17 cellular contexts compared by ENCODE assay signal in the genomic region with DNA sequence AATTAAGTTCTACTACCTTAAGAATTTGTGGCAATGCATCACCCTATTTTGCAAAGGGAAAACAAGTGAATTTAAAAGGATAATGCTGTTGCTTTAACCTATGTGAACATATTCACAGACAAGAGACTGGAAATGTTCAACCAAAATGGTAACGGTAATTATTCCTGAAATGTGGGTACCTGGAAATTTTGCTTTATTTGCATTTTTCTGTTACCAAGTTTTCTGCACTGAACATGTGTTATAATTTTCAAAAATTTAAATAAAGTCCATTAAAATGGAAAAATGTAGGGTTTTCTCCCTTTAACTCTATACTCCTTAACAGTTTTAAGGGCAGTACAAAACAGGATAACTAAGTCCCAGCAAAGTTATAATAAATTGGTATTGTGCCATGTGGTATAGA.
A peak's percentile ranks its signal among the peaks of the same experiment; 100 is the strongest.
DNase-seq lines count a peak whose midpoint lies in the region; ATAC-seq and TF ChIP-seq lines count a peak whose summit lies in the region.
"Had no signal": no experiment of that assay in that cellular context is flagged by ENCODE, and none has a peak within 500 bp of the region (broad histone marks: within the 10 kb centered on the region; RNA-seq: fewer than 3 reads in every experiment).

No MANE protein-coding gene starts in this region.

- no peaks in the 10 kb centered on the region for H3K27me3 ChIP-seq in HUES48 (ENCODE audit: control insufficient read depth, insufficient read depth, low read length)

- ATAC-seq in HG03565 (IDR thresholded peaks at IDR 0.05; ENCODE audit: unreplicated experiment) = no peak

- peaks cover 3% of the 10 kb centered on the region for H3K36me3 Mint-ChIP-seq in nephron (ENCODE audit: low read depth)
- no peaks in the 10 kb centered on the region for H3K36me3 Mint-ChIP-seq in activated naive CD4-positive, alpha-beta T cell treated with anti-CD3 and anti-CD28 coated beads, Interleukin-2, amount 10 ng/mL, durations not matched to agents 7 days and 5 days

- H3K4me3 ChIP-seq in HUES48 (ENCODE audit: low read depth, low read length) = no peak overlapping the region

- H3K9me3 ChIP-seq in HUES48 (ENCODE audit: control insufficient read depth, insufficient read depth, low read length) = no peaks in the 10 kb centered on the region

- peak overlapping the region; percentile 53; the same call in 1 of the 2 replicates for H3K27ac ChIP-seq in 22Rv1
- peak overlapping the region; percentile 17 for H3K27ac ChIP-seq in HUES48 (ENCODE audit: low read depth, low read length)
- peak overlapping the region; percentile 66 for H3K27ac ChIP-seq in VCaP
- H3K27ac ChIP-seq: RWPE1 had no signal

- H3K4me3 Mint-ChIP-seq in nephron = no peak overlapping the region
- no peak overlapping the region for H3K4me3 Mint-ChIP-seq in activated naive CD4-positive, alpha-beta T cell treated with anti-CD3 and anti-CD28 coated beads, Interleukin-2, amount 10 ng/mL, durations not matched to agents 7 days and 5 days
- H3K4me3 Mint-ChIP-seq: B cell; CD4-positive, alpha-beta T cell had no signal

- peaks cover 52% of the 10 kb centered on the region for H3K4me1 ChIP-seq in HUES48 (ENCODE audit: control insufficient read depth, insufficient read depth, low read length)

- H3K9me3 Mint-ChIP-seq in nephron = no peaks in the 10 kb centered on the region
- H3K9me3 Mint-ChIP-seq in activated naive CD4-positive, alpha-beta T cell treated with anti-CD3 and anti-CD28 coated beads, Interleukin-2, amount 10 ng/mL, durations not matched to agents 7 days and 5 days = no peaks in the 10 kb centered on the region
- H3K9me3 Mint-ChIP-seq: CD4-positive, alpha-beta T cell had no signal

- H3K9ac ChIP-seq in HUES48 (ENCODE audit: low read depth, low read length) = no peak overlapping the region

- CTCF ChIA-PET in activated naive CD4-positive, alpha-beta T cell treated with anti-CD3 and anti-CD28 coated beads, Interleukin-2, amount 10 ng/mL, durations not matched to agents 7 days and 5 days (lab: Charles Lee) = no interaction called here

- H3K36me3 ChIP-seq in HUES48 (ENCODE audit: control insufficient read depth, insufficient read depth, low read length) = no peaks in the 10 kb centered on the region

- H3K4me1 Mint-ChIP-seq in nephron = peaks cover 53% of the 10 kb centered on the region
- H3K4me1 Mint-ChIP-seq in activated naive CD4-positive, alpha-beta T cell treated with anti-CD3 and anti-CD28 coated beads, Interleukin-2, amount 10 ng/mL, durations not matched to agents 7 days and 5 days = no peaks in the 10 kb centered on the region

- H3K27me3 Mint-ChIP-seq in nephron (ENCODE audit: low read depth) = no peaks in the 10 kb centered on the region
- H3K27me3 Mint-ChIP-seq in activated naive CD4-positive, alpha-beta T cell treated with anti-CD3 and anti-CD28 coated beads, Interleukin-2, amount 10 ng/mL, durations not matched to agents 7 days and 5 days = no peaks in the 10 kb centered on the region
- H3K27me3 Mint-ChIP-seq: B cell; CD4-positive, alpha-beta T cell had no signal

- no peak for DNase-seq in activated naive CD4-positive, alpha-beta T cell treated with anti-CD3 and anti-CD28 coated beads, Interleukin-2, amount 10 ng/mL, durations not matched to agents 7 days and 5 days
- no peak for DNase-seq in 8988T
- DNase-seq in H4 (ENCODE audit: low spot score) = no peak
- DNase-seq: Calu3; CD4-positive, alpha-beta T cell; DMS79; Kasumi-1; NCI-H1417 treated with DMSO at 0.1 percent for 48 hours; NCI-H2029 treated with DMSO at 0.1 percent for 48 hours; NCI-H510A treated with DMSO at 0.1 percent for 48 hours had no signal

- TF ChIP-seq CTCF in 22Rv1 (IDR thresholded peaks at IDR 0.05) = no peak
- TF ChIP-seq CTCF in VCaP (conservative IDR thresholded peaks at IDR 0.05) = no peak
- no peak for TF ChIP-seq CTCF in nephron (IDR thresholded peaks at IDR 0.05; ENCODE audit: unreplicated experiment in 3 of 3)

- H3K27ac Mint-ChIP-seq in nephron = peak overlapping the region in 2 of 3 experiments; percentile 63 to 88
- H3K27ac Mint-ChIP-seq in activated naive CD4-positive, alpha-beta T cell treated with anti-CD3 and anti-CD28 coated beads, Interleukin-2, amount 10 ng/mL, durations not matched to agents 7 days and 5 days = no peak overlapping the region
- H3K27ac Mint-ChIP-seq: B cell; CD4-positive, alpha-beta T cell had no signal
